ENCODE assay signal across 8 cellular contexts in the genomic region with DNA sequence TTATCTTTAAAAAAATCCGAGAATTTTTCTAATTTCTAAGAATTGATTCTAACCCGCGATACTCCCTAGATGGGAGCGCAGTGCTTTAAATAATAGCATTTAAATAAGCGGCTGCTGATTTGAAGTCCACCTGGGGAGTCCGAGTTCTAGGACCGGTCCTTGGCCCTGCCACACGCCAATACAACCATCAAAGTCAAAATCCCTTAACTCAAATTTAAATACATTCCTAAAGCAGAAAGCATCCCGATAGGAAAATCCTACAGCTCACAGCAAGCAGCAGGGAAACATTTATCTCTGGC. TPM values are rescaled to one million over a fixed set of nuclear protein-coding genes. Genes with fewer than 3 reads are reported as not detected.
DNase-seq lines count a peak whose midpoint lies in the region; ATAC-seq and TF ChIP-seq lines count a peak whose summit lies in the region.

No MANE protein-coding gene starts in this region.

- 6 to 8% methylated on average over 9 of the region's 9 CpGs for WGBS in aorta, 2 donors

- H3K9me3 Mint-ChIP-seq in memory B cell: no peaks in the 10 kb centered on the region

- H3K9me3 ChIP-seq in cardiac muscle cell (ENCODE audit: low read depth) (no peaks in the 10 kb centered on the region), aorta (ENCODE audit: control insufficient read depth, low read length) (no peaks in the 10 kb centered on the region)

- H3K27me3 ChIP-seq in cardiac muscle cell (no peaks in the 10 kb centered on the region), aorta (ENCODE audit: control insufficient read depth in 1 of 2, insufficient read depth in 2 of 2, low read length in 1 of 2) (no peaks in the 10 kb centered on the region)

- peaks cover 5% of the 10 kb centered on the region for H3K4me1 Mint-ChIP-seq in memory B cell

- H3K27me3 Mint-ChIP-seq in memory B cell: no peaks in the 10 kb centered on the region

- DNase-seq in cardiac muscle cell (ENCODE audit: low read depth in 1 of 2, low spot score in 1 of 2) (no peak), Right ventricle myocardium superior (no peak), astrocyte of the spinal cord (ENCODE audit: low read depth, low spot score) (no peak), memory B cell (ENCODE audit: low spot score in 2 of 2) (no peak), aorta (no peak), GM13976 (ENCODE audit: low spot score) (no peak), NCI-H82 (lab: John Stamatoyannopoulos, UW) (no peak)
- DNase-seq in stimulated activated naive CD4-positive, alpha-beta T cell treated with Interleukin-2 at 50 U/mL for 16 hours (lab: John Stamatoyannopoulos, UW): no peak

- TF ChIP-seq CTCF in cardiac muscle cell (IDR thresholded peaks at IDR 0.05; ENCODE audit: low read depth, low read length) (no peak), astrocyte of the spinal cord (IDR thresholded peaks at IDR 0.05; ENCODE audit: low read depth, low read length) (no peak), GM13976 (IDR thresholded peaks at IDR 0.05; ENCODE audit: borderline replicate concordance, control extremely low read depth, extremely low read depth, insufficient read depth, missing control alignments) (no peak)

- H3K27ac Mint-ChIP-seq in memory B cell: peak overlapping the region; percentile 79

- no peaks in the 10 kb centered on the region for H3K36me3 Mint-ChIP-seq in memory B cell

- H3K36me3 ChIP-seq in cardiac muscle cell (no peaks in the 10 kb centered on the region), aorta (ENCODE audit: control insufficient read depth in 1 of 2, insufficient read depth in 2 of 2, low read length in 1 of 2) (no peaks in the 10 kb centered on the region)

- H3K4me3 Mint-ChIP-seq in memory B cell: peak overlapping the region; percentile 88

- no peak for ATAC-seq in Right ventricle myocardium superior (ENCODE audit: poor library complexity)
- no peak for ATAC-seq in memory B cell (ENCODE audit: low read depth)
- peak; percentile 4 for ATAC-seq in aorta (ENCODE audit: low FRiP score)

- in situ Hi-C loops in astrocyte of the spinal cord (cut with HindIII; ENCODE audit: low sequenced_read_pairs): no loop called here
- in situ Hi-C loops in GM13976 (cut with MboI; ENCODE audit: low sequenced_read_pairs, unreplicated experiment): no loop called here

- H3K4me3 ChIP-seq in cardiac muscle cell (peak overlapping the region; percentile 73), astrocyte of the spinal cord (ENCODE audit: low read depth, low read length) (peak overlapping the region; percentile 79), aorta (ENCODE audit: low read length in 2 of 2) (peak overlapping the region; percentile 84 to 88)

- H3K27ac ChIP-seq in cardiac muscle cell (no peak overlapping the region), aorta (ENCODE audit: low read depth in 1 of 2, low read length in 2 of 2) (peak overlapping the region; percentile 37 to 43)

- intact Hi-C loops in Right ventricle myocardium superior (cut with DNase I): no loop called here
- intact Hi-C loops in aorta (cut with DNase I): no loop called here

- H3K4me1 ChIP-seq in cardiac muscle cell (ENCODE audit: low read depth) (peaks cover 6% of the 10 kb centered on the region), aorta (ENCODE audit: control insufficient read depth in 1 of 2, insufficient read depth in 2 of 2, low read length in 2 of 2) (no peaks in the 10 kb centered on the region)

RNA-seq across cellular contexts. Expression of a gene that starts 0.5 kb away (rescaled TPM):
- total RNA-seq in cardiac muscle cell: 6.8 and 39.1 TPM in 2 replicates
- polyA plus RNA-seq in cardiac muscle cell: 7.8 and 39.5 TPM in 2 replicates
- total RNA-seq in Right ventricle myocardium superior: 4.2 TPM
- total RNA-seq in aorta: 10 to 100 TPM in 1 of 2 donors, 1 to 10 TPM in 1; 4.1 to 10.0 TPM
- polyA plus RNA-seq in aorta: 1 to 10 TPM; 2.8 to 7.4 TPM

RNA-seq across cellular contexts. Expression of a gene that starts 39.2 kb away (rescaled TPM):
- total RNA-seq in cardiac muscle cell: 3.2 and 8.0 TPM in 2 replicates
- 3.2 and 7.5 TPM in 2 replicates for polyA plus RNA-seq in cardiac muscle cell
- 51.1 TPM for total RNA-seq in Right ventricle myocardium superior
- total RNA-seq in aorta: 10 to 100 TPM; 10.2 to 12.5 TPM
- 1 to 10 TPM; 2.3 to 2.8 TPM for polyA plus RNA-seq in aorta
